In genomic region chr6:31768717-31769257, GRCh38 we compare ENCODE assay signal across 27 cellular contexts. TPM values are rescaled to one million over a fixed set of nuclear protein-coding genes. Genes with fewer than 3 reads are reported as not detected.
A peak's percentile ranks its signal among the peaks of the same experiment; 100 is the strongest.
DNase-seq lines count a peak whose midpoint lies in the region; ATAC-seq and TF ChIP-seq lines count a peak whose summit lies in the region.
"Had no signal": no experiment of that assay in that cellular context is flagged by ENCODE, and none has a peak within 500 bp of the region (broad histone marks: within the 10 kb centered on the region; RNA-seq: fewer than 3 reads in every experiment).

No MANE protein-coding gene starts in this region.

- no peak overlapping the region for H3K27ac Mint-ChIP-seq in natural killer cell treated with Interleukin-12 subunit alpha and Interleukin-12 subunit beta and Interleukin-15 and Interleukin-18, amount 100 ng/mL, for 72 hours
- H3K27ac Mint-ChIP-seq: activated naive CD8-positive, alpha-beta T cell; activated T-helper 2 cell treated with anti-CD3 and anti-CD28 coated beads, Interferon-gamma antibody, Interleukin-2, Interleukin-4, amounts not matched to agents 10 μg/mL and 5 μg/mL and 100 μg/mL, durations not matched to agents 14 hours and 24 hours and 36 hours; memory B cell; stimulated activated naive CD8-positive, alpha-beta T cell treated with anti-CD3 and anti-CD28 coated beads, Interleukin-15, Interleukin-2, amounts not matched to agents 100 ng/mL and 50 ng/mL, for 24 hours had no signal

- no peak overlapping the region for H3K27ac ChIP-seq in right atrium auricular region
- H3K27ac ChIP-seq in caudate nucleus (ENCODE audit: low read depth, low read length), result peak overlapping the region; percentile 31
- H3K27ac ChIP-seq: colonic mucosa, foreskin keratinocyte had no signal

- H3K27me3 ChIP-seq in right atrium auricular region, result no peaks in the 10 kb centered on the region
- H3K27me3 ChIP-seq: colonic mucosa, foreskin keratinocyte had no signal

- H3K36me3 Mint-ChIP-seq in natural killer cell treated with Interleukin-12 subunit alpha and Interleukin-12 subunit beta and Interleukin-15 and Interleukin-18, amount 100 ng/mL, for 72 hours, result no peaks in the 10 kb centered on the region

- DNase-seq in Right ventricle myocardium superior, result no peak
- DNase-seq in right atrium auricular region (ENCODE audit: low spot score), result no peak
- no peak for DNase-seq in caudate nucleus (lab: John Stamatoyannopoulos, UW)
- DNase-seq in midbrain (lab: John Stamatoyannopoulos, UW), result peak; percentile 5
- no peak for DNase-seq in NCI-H1105 treated with DMSO at 0.1 percent for 48 hours (lab: John Stamatoyannopoulos, UW)
- no peak for DNase-seq in natural killer cell treated with Interleukin-12 subunit alpha and Interleukin-12 subunit beta and Interleukin-15 and Interleukin-18, amount 100 ng/mL, for 72 hours (ENCODE audit: low spot score)
- DNase-seq in stimulated activated naive CD4-positive, alpha-beta T cell treated with Interleukin-2 at 50 U/mL for 16 hours (lab: John Stamatoyannopoulos, UW), result no peak
- DNase-seq in stimulated activated CD8-positive, alpha-beta memory T cell treated with anti-CD3 and anti-CD28 coated beads, Interleukin-4, amount 100 ng/mL, for 48 hours, result no peak
- DNase-seq: activated CD4-positive, alpha-beta T cell treated with anti-CD3 and anti-CD28 coated beads for 1 hour; activated CD8-positive, alpha-beta T cell treated with anti-CD3 and anti-CD28 coated beads, Interleukin-2, amount 10 ng/mL, durations not matched to agents 7 days and 5 days; AML-193; anterior cingulate cortex; colonic mucosa; DMS53; effector memory CD8-positive, alpha-beta T cell; foreskin keratinocyte; HCEC 1CT; NCI-H1105; NCI-H2081; NCI-H345; RPMI8226; SK-N-SH had no signal

- no peaks in the 10 kb centered on the region for H3K9me3 Mint-ChIP-seq in natural killer cell treated with Interleukin-12 subunit alpha and Interleukin-12 subunit beta and Interleukin-15 and Interleukin-18, amount 100 ng/mL, for 72 hours
- H3K9me3 Mint-ChIP-seq: activated T-helper 2 cell treated with anti-CD3 and anti-CD28 coated beads, Interferon-gamma antibody, Interleukin-2, Interleukin-4, amounts not matched to agents 10 μg/mL and 5 μg/mL and 100 μg/mL, durations not matched to agents 14 hours and 24 hours and 36 hours; effector memory CD8-positive, alpha-beta T cell; memory B cell; stimulated activated naive CD8-positive, alpha-beta T cell treated with anti-CD3 and anti-CD28 coated beads, Interleukin-15, Interleukin-2, amounts not matched to agents 100 ng/mL and 50 ng/mL, for 24 hours; T-helper 1 cell treated with Interleukin-12 subunit alpha and Interleukin-12 subunit beta and Interleukin-4 antibody, amounts not matched to agents 30 μg/mL and 1 μg/mL, for 36 hours had no signal

- no peak overlapping the region for H3K4me3 ChIP-seq in right atrium auricular region
- H3K4me3 ChIP-seq: colonic mucosa had no signal

- H3K4me3 Mint-ChIP-seq in natural killer cell treated with Interleukin-12 subunit alpha and Interleukin-12 subunit beta and Interleukin-15 and Interleukin-18, amount 100 ng/mL, for 72 hours, result no peak overlapping the region
- H3K4me3 Mint-ChIP-seq: activated CD8-positive, alpha-beta T cell treated with anti-CD3 and anti-CD28 coated beads, Interleukin-2, amount 10 ng/mL, durations not matched to agents 7 days and 5 days; activated naive CD8-positive, alpha-beta T cell; effector memory CD8-positive, alpha-beta T cell; memory B cell; stimulated activated naive CD8-positive, alpha-beta T cell treated with anti-CD3 and anti-CD28 coated beads, Interleukin-15, Interleukin-2, amounts not matched to agents 100 ng/mL and 50 ng/mL, for 24 hours; T-helper 1 cell treated with Interleukin-12 subunit alpha and Interleukin-12 subunit beta and Interleukin-4 antibody, amounts not matched to agents 30 μg/mL and 1 μg/mL, for 36 hours had no signal

- TF ChIP-seq CTCF in right atrium auricular region (IDR thresholded peaks at IDR 0.05), result no peak

- peaks cover 0 to 4% of the 10 kb centered on the region in 2 donors for H3K4me1 ChIP-seq in right atrium auricular region
- H3K4me1 ChIP-seq: colonic mucosa, foreskin keratinocyte had no signal

- H3K27me3 Mint-ChIP-seq in natural killer cell treated with Interleukin-12 subunit alpha and Interleukin-12 subunit beta and Interleukin-15 and Interleukin-18, amount 100 ng/mL, for 72 hours, result no peaks in the 10 kb centered on the region
- H3K27me3 Mint-ChIP-seq: activated naive CD8-positive, alpha-beta T cell; effector memory CD8-positive, alpha-beta T cell; memory B cell; stimulated activated naive CD8-positive, alpha-beta T cell treated with anti-CD3 and anti-CD28 coated beads, Interleukin-15, Interleukin-2, amounts not matched to agents 100 ng/mL and 50 ng/mL, for 24 hours had no signal

- ATAC-seq in Right ventricle myocardium superior (ENCODE audit: poor library complexity), result peak; percentile 25
- ATAC-seq in natural killer cell treated with Interleukin-12 subunit alpha and Interleukin-12 subunit beta and Interleukin-15 and Interleukin-18, amount 100 ng/mL, for 72 hours, result no peak
- ATAC-seq: activated CD8-positive, alpha-beta T cell treated with anti-CD3 and anti-CD28 coated beads, Interleukin-2, amount 10 ng/mL, durations not matched to agents 7 days and 5 days; effector memory CD8-positive, alpha-beta T cell had no signal

- H3K9me3 ChIP-seq in right atrium auricular region, result no peaks in the 10 kb centered on the region
- H3K9me3 ChIP-seq: colonic mucosa, SK-N-SH had no signal

- no peaks in the 10 kb centered on the region for H3K36me3 ChIP-seq in right atrium auricular region
- H3K36me3 ChIP-seq: colonic mucosa had no signal

- intact Hi-C loops in Right ventricle myocardium superior (cut with DNase I), result no loop called here

- peaks cover 17% of the 10 kb centered on the region in 2 donors for H3K4me1 Mint-ChIP-seq in natural killer cell treated with Interleukin-12 subunit alpha and Interleukin-12 subunit beta and Interleukin-15 and Interleukin-18, amount 100 ng/mL, for 72 hours (ENCODE audit: low read depth in 2 of 2)

RNA-seq across cellular contexts. Expression of gene SAPCD1, which starts 6.3 kb away (rescaled TPM):
- total RNA-seq in Right ventricle myocardium superior, result 0.86 TPM
- not detected for total RNA-seq in right atrium auricular region
- total RNA-seq in natural killer cell treated with Interleukin-12 subunit alpha and Interleukin-12 subunit beta and Interleukin-15 and Interleukin-18, amount 100 ng/mL, for 72 hours, result 10 to 100 TPM in 1 of 2 donors, 1 to 10 TPM in 1; 9.2 to 25.2 TPM

RNA-seq across cellular contexts. Expression of gene VWA7, which starts 8.3 kb away (rescaled TPM):
- 9.5 TPM for total RNA-seq in Right ventricle myocardium superior
- 1 to 10 TPM; 4.1 to 7.5 TPM for total RNA-seq in right atrium auricular region
- 1 to 10 TPM; 1.4 to 2.1 TPM for total RNA-seq in natural killer cell treated with Interleukin-12 subunit alpha and Interleukin-12 subunit beta and Interleukin-15 and Interleukin-18, amount 100 ng/mL, for 72 hours

RNA-seq across cellular contexts. Expression of gene VARS1, which starts 26.8 kb away (rescaled TPM):
- total RNA-seq in Right ventricle myocardium superior, result 22.1 TPM
- total RNA-seq in right atrium auricular region, result 10 to 100 TPM; 15.3 to 24.6 TPM
- 100 to 1,000 TPM in 1 of 2 donors, 10 to 100 TPM in 1; 90.7 to 226 TPM for total RNA-seq in natural killer cell treated with Interleukin-12 subunit alpha and Interleukin-12 subunit beta and Interleukin-15 and Interleukin-18, amount 100 ng/mL, for 72 hours

RNA-seq across cellular contexts. Expression of gene MSH5, which starts 29.0 kb away (rescaled TPM):
- total RNA-seq in Right ventricle myocardium superior (1.8 TPM), right atrium auricular region (under 1 TPM; 0.37 to 0.98 TPM)
- total RNA-seq in natural killer cell treated with Interleukin-12 subunit alpha and Interleukin-12 subunit beta and Interleukin-15 and Interleukin-18, amount 100 ng/mL, for 72 hours, result 100 to 1,000 TPM in 1 of 2 donors, 10 to 100 TPM in 1; 36.2 to 154 TPM

RNA-seq across cellular contexts. Expression of gene CLIC1, which starts 32.5 kb away (rescaled TPM):
- total RNA-seq in Right ventricle myocardium superior, result 86.8 TPM
- total RNA-seq in right atrium auricular region, result 100 to 1,000 TPM in 1 of 2 donors, 10 to 100 TPM in 1; 90.9 to 194 TPM
- 100 to 1,000 TPM; 468 to 581 TPM for total RNA-seq in natural killer cell treated with Interleukin-12 subunit alpha and Interleukin-12 subunit beta and Interleukin-15 and Interleukin-18, amount 100 ng/mL, for 72 hours
